In genomic region chr2:218399391-218400166, GRCh38 we compare ENCODE assay signal across 8 cellular contexts. TPM values are rescaled to one million over a fixed set of nuclear protein-coding genes. Genes with fewer than 3 reads are reported as not detected.
DNase-seq lines count a peak whose midpoint lies in the region; ATAC-seq and TF ChIP-seq lines count a peak whose summit lies in the region.

A gene with protein sequence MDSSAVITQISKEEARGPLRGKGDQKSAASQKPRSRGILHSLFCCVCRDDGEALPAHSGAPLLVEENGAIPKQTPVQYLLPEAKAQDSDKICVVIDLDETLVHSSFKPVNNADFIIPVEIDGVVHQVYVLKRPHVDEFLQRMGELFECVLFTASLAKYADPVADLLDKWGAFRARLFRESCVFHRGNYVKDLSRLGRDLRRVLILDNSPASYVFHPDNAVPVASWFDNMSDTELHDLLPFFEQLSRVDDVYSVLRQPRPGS (plus strand): TSS chr2:218399868. CDS start chr2:218400091, 223 bp downstream.

- TF ChIP-seq CTCF in GM10248 (IDR thresholded peaks at IDR 0.05; ENCODE audit: control extremely low read depth, extremely low read depth, low read depth, missing control alignments) (peak; percentile 6), parathyroid adenoma (IDR thresholded peaks at IDR 0.05) (peak; percentile 20), tibial artery (IDR thresholded peaks at IDR 0.05) (peak in 1 of 2 experiments; percentile 21)

- DNase-seq in GM10248 (ENCODE audit: extremely low spot score) = peak; percentile 89
- peak; percentile 85 for DNase-seq in NCI-H1105 treated with DMSO at 0.1 percent for 48 hours (lab: John Stamatoyannopoulos, UW)
- peak; percentile 75 to 86 for DNase-seq in SW 1271 (lab: John Stamatoyannopoulos, UW)
- peak; percentile 74 for DNase-seq in activated naive CD8-positive, alpha-beta T cell treated with anti-CD3 and anti-CD28 coated beads, Interleukin-2, amount 50 U/mL, for 16 hours (ENCODE audit: low read depth, low spot score)
- DNase-seq in Right ventricle myocardium inferior (ENCODE audit: missing footprints) = peak; percentile 97
- peak; percentile 97 to 98 for DNase-seq in tibial artery

- no peaks in the 10 kb centered on the region for H3K36me3 ChIP-seq in parathyroid adenoma (ENCODE audit: control insufficient read depth, insufficient read depth, low read length)
- H3K36me3 ChIP-seq in tibial artery = peaks cover 20 to 42% (median 36%) of the 10 kb centered on the region in 3 donors

- ATAC-seq in HG02623 (IDR thresholded peaks at IDR 0.05; ENCODE audit: unreplicated experiment) (peak; percentile 33), Right ventricle myocardium inferior (peak; percentile 70)

- H2AFZ ChIP-seq in parathyroid adenoma = peak within 1 kb of the TSS; percentile 95

- intact Hi-C loops in Right ventricle myocardium inferior (cut with DNase I) (loop anchor here (5.0 kb wide), 1 partner anchor 127 kb away; the partner anchor contains the start of genes AAMP and PNKD), tibial artery (cut with DNase I; ENCODE audit: low total_unique reads) (loop anchor here (5.0 kb wide), 1 partner anchor 112 kb away; no protein-coding TSS in a partner anchor)

- H3K27me3 ChIP-seq in parathyroid adenoma (ENCODE audit: control insufficient read depth, insufficient read depth, low read length) = no peaks in the 10 kb centered on the region
- no peaks in the 10 kb centered on the region for H3K27me3 ChIP-seq in tibial artery

- CTCF ChIA-PET in GM10248 (lab: Yijun Ruan, JAX) = no interaction called here

- H3K9ac ChIP-seq in parathyroid adenoma = peak within 1 kb of the TSS; percentile 88

- H3K4me3 ChIP-seq in parathyroid adenoma (ENCODE audit: low read depth, low read length) = peak within 1 kb of the TSS; percentile 84
- H3K4me3 ChIP-seq in tibial artery = peak within 1 kb of the TSS; percentile 91 to 99

- H3K4me2 ChIP-seq in parathyroid adenoma (ENCODE audit: low read length) = peak within 1 kb of the TSS; percentile 99

- H3K79me2 ChIP-seq in parathyroid adenoma = peaks cover 5% of the 10 kb centered on the region

- H3K9me3 ChIP-seq in parathyroid adenoma (ENCODE audit: control insufficient read depth, low read length) = no peaks in the 10 kb centered on the region
- H3K9me3 ChIP-seq in tibial artery = no peaks in the 10 kb centered on the region

- POLR2A ChIA-PET in GM10248 (lab: Yijun Ruan, JAX) = interaction anchor here (0.6 kb wide), 3 partner anchors 40 to 320 kb away, joined by 4 to 6 read pairs (median 5); no protein-coding TSS in a partner anchor

- H3K27ac ChIP-seq in parathyroid adenoma = peak within 1 kb of the TSS; percentile 95
- H3K27ac ChIP-seq in tibial artery = peak within 1 kb of the TSS; percentile 100

- H3K4me1 ChIP-seq in parathyroid adenoma (peaks cover 10% of the 10 kb centered on the region), tibial artery (peaks cover 0 to 49% (median 38%) of the 10 kb centered on the region in 4 donors)

RNA-seq across cellular contexts. Expression of the gene that starts here (rescaled TPM):
- total RNA-seq in Right ventricle myocardium inferior = 101 TPM

Comparison
In these comparisons a context has a peak if more than half of its experiments do, and no peak if none do; other contexts are left out.
1. Peak in every context shown above with its lines: DNase-seq, ATAC-seq, H3K4me3 ChIP-seq and H3K27ac ChIP-seq.